9 cellular contexts compared by ENCODE assay signal in genomic region chr1:17586172-17586963, GRCh38. TPM values are rescaled to one million over a fixed set of nuclear protein-coding genes. Genes with fewer than 3 reads are reported as not detected.
A peak's percentile ranks its signal among the peaks of the same experiment; 100 is the strongest.
DNase-seq lines count a peak whose midpoint lies in the region; ATAC-seq, FAIRE-seq and TF ChIP-seq lines count a peak whose summit lies in the region.
"Had no signal": no experiment of that assay in that cellular context is flagged by ENCODE, and none has a peak within 500 bp of the region (broad histone marks: within the 10 kb centered on the region; RNA-seq: fewer than 3 reads in every experiment).

No MANE protein-coding gene starts in this region.

- no peaks in the 10 kb centered on the region for H3K9me3 ChIP-seq in ascending aorta
- no peaks in the 10 kb centered on the region for H3K9me3 ChIP-seq in keratinocyte (ENCODE audit: control insufficient read depth, low read depth, low read length)
- no peaks in the 10 kb centered on the region for H3K9me3 ChIP-seq in tibial artery

- H2AFZ ChIP-seq in keratinocyte (ENCODE audit: control insufficient read depth, low read length): no peak overlapping the region

- H3K27ac ChIP-seq in ascending aorta (peak overlapping the region; percentile 85 to 90), keratinocyte (ENCODE audit: control insufficient read depth, insufficient read depth, low read length) (no peak overlapping the region), tibial artery (peak overlapping the region; percentile 100)
- H3K27ac ChIP-seq: 22Rv1 had no signal

- no peak for ATAC-seq in HG03457 (IDR thresholded peaks at IDR 0.05; ENCODE audit: unreplicated experiment)

- TF ChIP-seq CTCF in ascending aorta (IDR thresholded peaks at IDR 0.05) (no peak), keratinocyte (optimal IDR thresholded peaks at IDR 0.05 in 1 of 3, IDR thresholded peaks at IDR 0.05 in 1 of 3, conservative IDR thresholded peaks at IDR 0.05 in 1 of 3; ENCODE audit: extremely low read depth in 1 of 3, insufficient read depth in 2 of 3, low read length in 3 of 3) (no peak), tibial artery (IDR thresholded peaks at IDR 0.05) (no peak)

- dilution Hi-C loops in keratinocyte (cut with MboI; ENCODE audit: extremely low pct_ligation_motif_present, low sequenced_read_pairs): no loop called here

- peaks cover 7% of the 10 kb centered on the region for H3K9me1 ChIP-seq in keratinocyte (ENCODE audit: control insufficient read depth, extremely low read depth, insufficient read depth, low read length)

- intact Hi-C loops in ascending aorta (cut with DNase I): loop anchor here (1.0 to 5.0 kb wide), 2 partner anchors 16 to 44 kb away; no protein-coding TSS in a partner anchor
- intact Hi-C loops in tibial artery (cut with DNase I; ENCODE audit: low total_unique reads): no loop called here

- no peaks in the 10 kb centered on the region for H3K79me2 ChIP-seq in keratinocyte (ENCODE audit: control insufficient read depth, insufficient read depth, low read length)

- H3K27me3 ChIP-seq in ascending aorta (no peaks in the 10 kb centered on the region), keratinocyte (ENCODE audit: control insufficient read depth, extremely low read depth, insufficient read depth, low read length) (no peaks in the 10 kb centered on the region), tibial artery (no peaks in the 10 kb centered on the region)

- peak overlapping the region; percentile 14 for H3K4me2 ChIP-seq in keratinocyte (ENCODE audit: control insufficient read depth, extremely low read depth, insufficient read depth, low read depth, low read length)

- peak; percentile 23 for DNase-seq in DMS 273 (lab: John Stamatoyannopoulos, UW; ENCODE audit: unreplicated experiment)
- DNase-seq in DMS 273 treated with DMSO at 0.1 percent for 48 hours (lab: John Stamatoyannopoulos, UW): no peak
- DNase-seq in ascending aorta (ENCODE audit: low spot score in 2 of 2): peak; percentile 55 to 86
- no peak for DNase-seq in keratinocyte (ENCODE audit: low read depth, low spot score)
- peak; percentile 79 to 92 for DNase-seq in tibial artery
- DNase-seq in LoVo (ENCODE audit: low spot score): no peak
- no peak for DNase-seq in GF-D8 (lab: John Stamatoyannopoulos, UW)

- peaks cover 9 to 11% of the 10 kb centered on the region in 2 donors for H3K36me3 ChIP-seq in ascending aorta
- peaks cover 0 to 1% of the 10 kb centered on the region in 2 experiments for H3K36me3 ChIP-seq in keratinocyte (ENCODE audit: control insufficient read depth in 2 of 2, extremely low read depth in 1 of 2, insufficient read depth in 2 of 2, low read length in 2 of 2)
- peaks cover 0 to 15% (median 6%) of the 10 kb centered on the region in 3 donors for H3K36me3 ChIP-seq in tibial artery

- H3K4me1 ChIP-seq in ascending aorta (peaks cover 30 to 70% of the 10 kb centered on the region in 2 donors), keratinocyte (ENCODE audit: control insufficient read depth, extremely low read depth, insufficient read depth, low read length) (peaks cover 41% of the 10 kb centered on the region), tibial artery (peaks cover 5 to 98% (median 75%) of the 10 kb centered on the region in 4 donors)

- no peak overlapping the region for H3K9ac ChIP-seq in keratinocyte (ENCODE audit: control insufficient read depth, extremely low read depth, insufficient read depth, low read length)

- peak; percentile 41 for FAIRE-seq in keratinocyte (lab: Jason Lieb, UNC)

- no peak overlapping the region for H3K4me3 ChIP-seq in ascending aorta
- no peak overlapping the region for H3K4me3 ChIP-seq in keratinocyte (ENCODE audit: control insufficient read depth in 2 of 3, extremely low read depth in 1 of 3, insufficient read depth in 2 of 3, low read depth in 1 of 3, low read length in 3 of 3)
- no peak overlapping the region for H3K4me3 ChIP-seq in tibial artery

- H4K20me1 ChIP-seq in keratinocyte (ENCODE audit: control insufficient read depth, extremely low read depth, insufficient read depth, low read length): peaks cover 3% of the 10 kb centered on the region

RNA-seq across cellular contexts. Expression of gene ARHGEF10L, which starts 46.9 kb away (rescaled TPM):
- 177 TPM for total RNA-seq in ascending aorta
- polyA plus RNA-seq in keratinocyte: 2.4 to 5.1 TPM (median 2.8 TPM) in 3 replicates
- 7.3 TPM for polyA plus RNA-seq in keratinocyte (2011; ENCODE audit: low read depth)
- polyA plus RNA-seq in keratinocyte (2011; cell fraction: cytosol; rRNA removed): 2.2 and 4.3 TPM in 2 replicates
- polyA plus RNA-seq in keratinocyte (2011; cell fraction: nucleus; rRNA removed): 6.9 and 9.2 TPM in 2 replicates
- polyA plus RNA-seq in keratinocyte (2012; ENCODE audit: low replicate concordance): 3.7 and 23.1 TPM in 2 replicates
- 6.2 to 11.5 TPM (median 9.0 TPM) in 3 replicates for polyA minus RNA-seq in keratinocyte
- polyA minus RNA-seq in keratinocyte (2011; cell fraction: cytosol; rRNA and poly(A)+ RNA removed): 8.6 TPM
- 13.2 and 16.2 TPM in 2 replicates for polyA minus RNA-seq in keratinocyte (2011; cell fraction: nucleus; rRNA and poly(A)+ RNA removed)

Comparison
In these comparisons a context has a peak if more than half of its experiments do, and no peak if none do; other contexts are left out.
1. DNase-seq: peak in DMS 273 (single experiment), ascending aorta (2 of 2) and tibial artery (2 of 2); none in DMS 273 treated with DMSO at 0.1 percent for 48 hours (single experiment), keratinocyte (single experiment), LoVo (single experiment) and GF-D8 (single experiment).